18 cellular contexts compared by ENCODE assay signal in genomic region chr4:163758032-163758431, GRCh38.
DNase-seq lines count a peak whose midpoint lies in the region; ATAC-seq, FAIRE-seq and TF ChIP-seq lines count a peak whose summit lies in the region.
"Had no signal": no experiment of that assay in that cellular context is flagged by ENCODE, and none has a peak within 500 bp of the region (broad histone marks: within the 10 kb centered on the region; RNA-seq: fewer than 3 reads in every experiment).

No MANE protein-coding gene starts in this region.

- TF ChIP-seq CTCF in GM12878 (IDR thresholded peaks at IDR 0.05 in 2 of 3, conservative IDR thresholded peaks at IDR 0.05 in 1 of 3; ENCODE audit: control insufficient read depth in 2 of 3, extremely low read depth in 1 of 3, insufficient read depth in 1 of 3, low read depth in 3 of 3, low read length in 3 of 3) = no peak

- in situ Hi-C loops in GM12878 (cut with MboI) = loop anchor here (5.0 to 25.0 kb wide), 2 partner anchors 201 to 979 kb away; no protein-coding TSS in a partner anchor

- RAD21 ChIA-PET in GM12878 (lab: Charles Lee; ENCODE audit: unreplicated experiment) = interaction anchor here (1.0 to 4.4 kb wide), 6 partner anchors 11 to 208 kb away, joined by 3 to 31 read pairs (median 3); no protein-coding TSS in a partner anchor

- SMC1A ChIA-PET in GM12878 (lab: Charles Lee; ENCODE audit: uncharacterized antibody, unreplicated experiment) = interaction anchor here (0.6 to 11.5 kb wide), 14 partner anchors 8 to 973 kb away, joined by 3 to 261 read pairs (median 4); no protein-coding TSS in a partner anchor

- CTCF ChIA-PET in GM12878 (lab: Yijun Ruan, JAX) = interaction anchor here (1.0 to 12.0 kb wide), 11 partner anchors 9 to 973 kb away, joined by 3 to 393 read pairs (median 9); no protein-coding TSS in a partner anchor

- H3K27ac ChIP-seq in GM12878 (ENCODE audit: control insufficient read depth, insufficient read depth) = no peak overlapping the region
- H3K27ac ChIP-seq: BLaER1 treated with 17β-estradiol and CSF1 and Interleukin-3, amounts not matched to agents 10 nM and 100 nM; KMS-11 had no signal

- H3K9ac ChIP-seq in GM12878 (ENCODE audit: control insufficient read depth, insufficient read depth, low read length) = no peak overlapping the region
- H3K9ac ChIP-seq: BLaER1 treated with 17β-estradiol and CSF1 and Interleukin-3, amounts not matched to agents 10 nM and 100 nM; KMS-11 had no signal

- TF ChIP-seq POLR2A in GM12878 (IDR thresholded peaks at IDR 0.05; ENCODE audit: low read depth, low read length) = no peak

- no peak overlapping the region for H3K4me3 ChIP-seq in GM12878
- H3K4me3 ChIP-seq: BLaER1 treated with 17β-estradiol and CSF1 and Interleukin-3, amounts not matched to agents 10 nM and 100 nM had no signal

- intact Hi-C loops in GM12878 (cut with micrococcal nuclease; ENCODE audit: unreplicated experiment) = no loop called here

- peak; percentile 12 for DNase-seq in NCI-H82 (lab: John Stamatoyannopoulos, UW)
- DNase-seq in NCI-H82 treated with DMSO at 0.1 percent for 48 hours (lab: John Stamatoyannopoulos, UW; ENCODE audit: unreplicated experiment) = no peak
- peak; percentile 15 for DNase-seq in LHCN-M2 (ENCODE audit: low read depth)
- DNase-seq in GM12878 (ENCODE audit: low read depth, low spot score) = no peak
- DNase-seq in NCI-H1105 (lab: John Stamatoyannopoulos, UW) = no peak
- DNase-seq: 8988T; ACHN; CD4-positive, CD25-positive, alpha-beta regulatory T cell; DMS79; GOT3; H9 had no signal

- H2AFZ ChIP-seq in GM12878 (ENCODE audit: control insufficient read depth, low read depth, low read length) = no peak overlapping the region

- H3K9me3 ChIP-seq in GM12878 (replicated peaks; ENCODE audit: control insufficient read depth, insufficient read depth, low read length) = no peaks in the 10 kb centered on the region
- H3K9me3 ChIP-seq: BLaER1 treated with 17β-estradiol and CSF1 and Interleukin-3, amounts not matched to agents 10 nM and 100 nM had no signal

- no peaks in the 10 kb centered on the region for H4K20me1 ChIP-seq in GM12878 (ENCODE audit: control insufficient read depth, insufficient read depth)
- H4K20me1 ChIP-seq: BLaER1 treated with 17β-estradiol and CSF1 and Interleukin-3, amounts not matched to agents 10 nM and 100 nM had no signal

- no peaks in the 10 kb centered on the region for H3K79me2 ChIP-seq in GM12878 (ENCODE audit: control insufficient read depth, insufficient read depth, low read length)

- no peak overlapping the region for H3K4me2 ChIP-seq in GM12878 (ENCODE audit: control insufficient read depth, insufficient read depth)
- H3K4me2 ChIP-seq: BLaER1 treated with 17β-estradiol and CSF1 and Interleukin-3, amounts not matched to agents 10 nM and 100 nM; KMS-11 had no signal

- POLR2A ChIA-PET in GM12878 (lab: Charles Lee) = no interaction called here

- no peak for FAIRE-seq in GM12878 (lab: Jason Lieb, UNC)
- FAIRE-seq: GM18507, HepG2, HTR-8/SVneo had no signal

- WGBS in GM12878 (ENCODE audit: insufficient coverage, insufficient replicate concordance, low lambda C conversion rate, missing lambda C conversion rate) = 76% methylated on average over 1 of the region's 1 CpG

- TF ChIP-seq EP300 in GM12878 (IDR thresholded peaks at IDR 0.05; ENCODE audit: borderline replicate concordance in 1 of 2, control insufficient read depth in 1 of 2, low read depth in 2 of 2, low read length in 2 of 2) = no peak

- no peak for TF ChIP-seq RAD21 in GM12878 (IDR thresholded peaks at IDR 0.05; ENCODE audit: insufficient read depth, low read depth, low read length)

- BruUV-seq in GM12878 (replicated peaks; lab: Mats Ljungman, UMichigan) = no TSS peak

- H3K36me3 ChIP-seq in GM12878 (ENCODE audit: control insufficient read depth in 2 of 2, insufficient read depth in 2 of 2, low read length in 1 of 2) = no peaks in the 10 kb centered on the region
- H3K36me3 ChIP-seq: BLaER1 treated with 17β-estradiol and CSF1 and Interleukin-3, amounts not matched to agents 10 nM and 100 nM had no signal

- ATAC-seq in GM12878 (no peak), GM18873 (IDR thresholded peaks at IDR 0.05; ENCODE audit: low FRiP score, unreplicated experiment) (no peak), GM19035 (IDR thresholded peaks at IDR 0.05; ENCODE audit: unreplicated experiment) (no peak)
- ATAC-seq: HepG2 had no signal

- H3K27me3 ChIP-seq in GM12878 (replicated peaks in 1 of 2; ENCODE audit: control insufficient read depth in 2 of 2, insufficient read depth in 2 of 2, low read length in 1 of 2) = no peaks in the 10 kb centered on the region
- H3K27me3 ChIP-seq: BLaER1 treated with 17β-estradiol and CSF1 and Interleukin-3, amounts not matched to agents 10 nM and 100 nM had no signal

- H3K4me1 ChIP-seq in GM12878 (ENCODE audit: control insufficient read depth, insufficient read depth, low read length) = no peaks in the 10 kb centered on the region; the same call in 1 of the 2 replicates

TF ChIP-seq in GM12878, 131 proteins besides CTCF, POLR2A, EP300 and RAD21:
- no peak for TF ChIP-seq NFIC (IDR thresholded peaks at IDR 0.05; ENCODE audit: low read depth, low read length)
- TF ChIP-seq SMC3 (IDR thresholded peaks at IDR 0.05; ENCODE audit: borderline replicate concordance, low read length) = peak; percentile 11; the same call in 1 of the 2 replicates

Comparison
In these comparisons a context has a peak if more than half of its experiments do, and no peak if none do; other contexts are left out.
1. DNase-seq: peak in NCI-H82 (single experiment) and LHCN-M2 (single experiment); none in NCI-H82 treated with DMSO at 0.1 percent for 48 hours (single experiment), GM12878 (single experiment) and NCI-H1105 (single experiment).